ENCODE assay signal across 23 cellular contexts in genomic region chr21:25424045-25424444, GRCh38.
A peak's percentile ranks its signal among the peaks of the same experiment; 100 is the strongest.
DNase-seq lines count a peak whose midpoint lies in the region; ATAC-seq, FAIRE-seq and TF ChIP-seq lines count a peak whose summit lies in the region.
"Had no signal": no experiment of that assay in that cellular context is flagged by ENCODE, and none has a peak within 500 bp of the region (broad histone marks: within the 10 kb centered on the region; RNA-seq: fewer than 3 reads in every experiment).

No MANE protein-coding gene starts in this region.

- H3K36me3 Mint-ChIP-seq in activated naive CD4-positive, alpha-beta T cell treated with anti-CD3 and anti-CD28 coated beads, Interleukin-2, amount 50 U/mL, for 24 hours, result peaks cover 4% of the 10 kb centered on the region
- no peaks in the 10 kb centered on the region for H3K36me3 Mint-ChIP-seq in activated naive CD4-positive, alpha-beta T cell treated with anti-CD3 and anti-CD28 coated beads, Interleukin-2, amount 50 U/mL, for 72 hours
- no peaks in the 10 kb centered on the region for H3K36me3 Mint-ChIP-seq in activated CD4-positive, alpha-beta memory T cell treated with anti-CD3 and anti-CD28 coated beads, Interleukin-2, amount 10 ng/mL, durations not matched to agents 7 days and 5 days (ENCODE audit: low read depth)
- peaks cover 5 to 19% of the 10 kb centered on the region in 2 donors for H3K36me3 Mint-ChIP-seq in stimulated activated naive B cell treated with anti-CD40 and anti-IgM and Interleukin-4, amounts not matched to agents 10 μg/mL and 1 μg/mL and 100 μg/mL, for 72 hours
- H3K36me3 Mint-ChIP-seq: activated naive CD4-positive, alpha-beta T cell treated with anti-CD3 and anti-CD28 coated beads, Interleukin-2, amount 10 ng/mL, durations not matched to agents 7 days and 5 days had no signal

- POLR2A ChIA-PET in activated CD4-positive, alpha-beta memory T cell treated with anti-CD3 and anti-CD28 coated beads, Interleukin-2, amount 10 ng/mL, durations not matched to agents 7 days and 5 days (lab: Charles Lee), result interaction anchor here (1.4 kb wide), 1 partner anchor 136 kb away, joined by 3 read pairs; no protein-coding TSS in a partner anchor

- no peaks in the 10 kb centered on the region for H3K27me3 Mint-ChIP-seq in activated naive CD4-positive, alpha-beta T cell treated with anti-CD3 and anti-CD28 coated beads, Interleukin-2, amount 50 U/mL, for 24 hours
- no peaks in the 10 kb centered on the region for H3K27me3 Mint-ChIP-seq in activated CD4-positive, alpha-beta memory T cell treated with anti-CD3 and anti-CD28 coated beads, Interleukin-2, amount 10 ng/mL, durations not matched to agents 7 days and 5 days
- no peaks in the 10 kb centered on the region for H3K27me3 Mint-ChIP-seq in stimulated activated naive B cell treated with anti-CD40 and anti-IgM and Interleukin-4, amounts not matched to agents 10 μg/mL and 1 μg/mL and 100 μg/mL, for 72 hours
- H3K27me3 Mint-ChIP-seq: activated naive CD4-positive, alpha-beta T cell treated with anti-CD3 and anti-CD28 coated beads, Interleukin-2, amount 10 ng/mL, durations not matched to agents 7 days and 5 days had no signal

- H3K9me3 Mint-ChIP-seq in activated naive CD4-positive, alpha-beta T cell treated with anti-CD3 and anti-CD28 coated beads, Interleukin-2, amount 50 U/mL, for 24 hours, result no peaks in the 10 kb centered on the region
- no peaks in the 10 kb centered on the region for H3K9me3 Mint-ChIP-seq in activated naive CD4-positive, alpha-beta T cell treated with anti-CD3 and anti-CD28 coated beads, Interleukin-2, amount 50 U/mL, for 72 hours
- H3K9me3 Mint-ChIP-seq in activated CD4-positive, alpha-beta memory T cell treated with anti-CD3 and anti-CD28 coated beads, Interleukin-2, amount 10 ng/mL, durations not matched to agents 7 days and 5 days, result no peaks in the 10 kb centered on the region
- no peaks in the 10 kb centered on the region for H3K9me3 Mint-ChIP-seq in stimulated activated naive B cell treated with anti-CD40 and anti-IgM and Interleukin-4, amounts not matched to agents 10 μg/mL and 1 μg/mL and 100 μg/mL, for 72 hours
- H3K9me3 Mint-ChIP-seq: activated naive CD4-positive, alpha-beta T cell treated with anti-CD3 and anti-CD28 coated beads, Interleukin-2, amount 10 ng/mL, durations not matched to agents 7 days and 5 days; central memory CD8-positive, alpha-beta T cell; nephron progenitor cell had no signal

- peaks cover 74% of the 10 kb centered on the region for H3K4me1 Mint-ChIP-seq in activated naive CD4-positive, alpha-beta T cell treated with anti-CD3 and anti-CD28 coated beads, Interleukin-2, amount 50 U/mL, for 24 hours
- H3K4me1 Mint-ChIP-seq in activated CD4-positive, alpha-beta memory T cell treated with anti-CD3 and anti-CD28 coated beads, Interleukin-2, amount 10 ng/mL, durations not matched to agents 7 days and 5 days, result peaks cover 53% of the 10 kb centered on the region
- H3K4me1 Mint-ChIP-seq in stimulated activated naive B cell treated with anti-CD40 and anti-IgM and Interleukin-4, amounts not matched to agents 10 μg/mL and 1 μg/mL and 100 μg/mL, for 72 hours, result peaks cover 32 to 80% of the 10 kb centered on the region in 2 donors
- H3K4me1 Mint-ChIP-seq: nephron progenitor cell had no signal

- no peak for ATAC-seq in activated naive CD4-positive, alpha-beta T cell treated with anti-CD3 and anti-CD28 coated beads, Interleukin-2, amount 50 U/mL, for 72 hours
- no peak for ATAC-seq in stimulated activated naive B cell treated with anti-CD40 and anti-IgM and Interleukin-4, amounts not matched to agents 10 μg/mL and 1 μg/mL and 100 μg/mL, for 72 hours (replicated peaks)
- ATAC-seq in GM21528 (IDR thresholded peaks at IDR 0.05; ENCODE audit: low FRiP score, unreplicated experiment), result no peak
- ATAC-seq: Panc1 had no signal

- in situ Hi-C loops in GM13976 (cut with MboI; ENCODE audit: low sequenced_read_pairs, unreplicated experiment), result loop anchor here (5.0 to 10.0 kb wide), 3 partner anchors 38 to 138 kb away; no protein-coding TSS in a partner anchor

- peak overlapping the region; percentile 41 for H3K27ac Mint-ChIP-seq in activated naive CD4-positive, alpha-beta T cell treated with anti-CD3 and anti-CD28 coated beads, Interleukin-2, amount 50 U/mL, for 24 hours
- H3K27ac Mint-ChIP-seq in activated naive CD4-positive, alpha-beta T cell treated with anti-CD3 and anti-CD28 coated beads, Interleukin-2, amount 50 U/mL, for 72 hours, result no peak overlapping the region
- peak overlapping the region; percentile 6 for H3K27ac Mint-ChIP-seq in activated CD4-positive, alpha-beta memory T cell treated with anti-CD3 and anti-CD28 coated beads, Interleukin-2, amount 10 ng/mL, durations not matched to agents 7 days and 5 days
- peak overlapping the region; percentile 91 for H3K27ac Mint-ChIP-seq in stimulated activated naive B cell treated with anti-CD40 and anti-IgM and Interleukin-4, amounts not matched to agents 10 μg/mL and 1 μg/mL and 100 μg/mL, for 72 hours
- H3K27ac Mint-ChIP-seq: activated naive CD4-positive, alpha-beta T cell treated with anti-CD3 and anti-CD28 coated beads, Interleukin-2, amount 10 ng/mL, durations not matched to agents 7 days and 5 days; nephron progenitor cell had no signal

- CTCF ChIA-PET in activated CD4-positive, alpha-beta memory T cell treated with anti-CD3 and anti-CD28 coated beads, Interleukin-2, amount 10 ng/mL, durations not matched to agents 7 days and 5 days (lab: Charles Lee), result interaction anchor here (1.0 to 4.5 kb wide), 2 partner anchors 143 to 183 kb away, joined by 3 to 28 read pairs; partner anchors contain the start of gene MRPL39

- TF ChIP-seq CTCF in GM13976 (IDR thresholded peaks at IDR 0.05; ENCODE audit: borderline replicate concordance, control extremely low read depth, extremely low read depth, insufficient read depth, missing control alignments) (no peak), GM20000 (IDR thresholded peaks at IDR 0.05; ENCODE audit: extremely low read depth, missing control alignments) (no peak)

- peak overlapping the region; percentile 53 for H3K4me3 Mint-ChIP-seq in activated naive CD4-positive, alpha-beta T cell treated with anti-CD3 and anti-CD28 coated beads, Interleukin-2, amount 50 U/mL, for 24 hours
- no peak overlapping the region for H3K4me3 Mint-ChIP-seq in activated CD4-positive, alpha-beta memory T cell treated with anti-CD3 and anti-CD28 coated beads, Interleukin-2, amount 10 ng/mL, durations not matched to agents 7 days and 5 days
- peak overlapping the region; percentile 75 to 78 for H3K4me3 Mint-ChIP-seq in stimulated activated naive B cell treated with anti-CD40 and anti-IgM and Interleukin-4, amounts not matched to agents 10 μg/mL and 1 μg/mL and 100 μg/mL, for 72 hours
- H3K4me3 Mint-ChIP-seq: activated naive CD4-positive, alpha-beta T cell treated with anti-CD3 and anti-CD28 coated beads, Interleukin-2, amount 10 ng/mL, durations not matched to agents 7 days and 5 days; central memory CD8-positive, alpha-beta T cell; nephron progenitor cell had no signal

- peak; percentile 85 for FAIRE-seq in GM12892 (lab: Jason Lieb, UNC)
- FAIRE-seq: endothelial cell of umbilical vein, H54, TTC549 had no signal

- DNase-seq in activated naive CD4-positive, alpha-beta T cell treated with anti-CD3 and anti-CD28 coated beads, Interleukin-2, amount 50 U/mL, for 72 hours (ENCODE audit: low spot score in 2 of 2), result no peak
- DNase-seq in GM12892 (ENCODE audit: insufficient read length) (no peak), GM13976 (ENCODE audit: low spot score) (no peak), GM20000 (ENCODE audit: low spot score) (no peak)
- DNase-seq in activated CD4-positive, alpha-beta memory T cell treated with anti-CD3 and anti-CD28 coated beads, Interleukin-2, amount 10 ng/mL, durations not matched to agents 7 days and 5 days, result no peak
- DNase-seq in stimulated activated naive B cell treated with anti-CD40 and anti-IgM and Interleukin-4, amounts not matched to agents 10 μg/mL and 1 μg/mL and 100 μg/mL, for 72 hours, result no peak
- DNase-seq: activated naive CD4-positive, alpha-beta T cell treated with anti-CD3 and anti-CD28 coated beads, Interleukin-2, amount 10 ng/mL, durations not matched to agents 7 days and 5 days; islet precursor cell; MV-4-11; NCI-H510A treated with DMSO at 0.1 percent for 48 hours; nephron progenitor cell; ovary; SIG-M5; stimulated activated CD4-positive, alpha-beta T cell treated with anti-CD3 and anti-CD28 coated beads, Interleukin-4, amount 100 ng/mL, for 24 hours; stomach; transverse colon had no signal

- peak; percentile 28; the same call in 1 of the 2 replicates for TF ChIP-seq POLR2A in GM12892 (IDR thresholded peaks at IDR 0.05; ENCODE audit: low read depth, low read length)

Comparison
In these comparisons a context has a peak if more than half of its experiments do, and no peak if none do; other contexts are left out.
1. H3K27ac Mint-ChIP-seq: peak in activated naive CD4-positive, alpha-beta T cell treated with anti-CD3 and anti-CD28 coated beads, Interleukin-2, amount 50 U/mL, for 24 hours (single experiment), activated CD4-positive, alpha-beta memory T cell treated with anti-CD3 and anti-CD28 coated beads, Interleukin-2, amount 10 ng/mL, durations not matched to agents 7 days and 5 days (single experiment) and stimulated activated naive B cell treated with anti-CD40 and anti-IgM and Interleukin-4, amounts not matched to agents 10 μg/mL and 1 μg/mL and 100 μg/mL, for 72 hours (single experiment); none in activated naive CD4-positive, alpha-beta T cell treated with anti-CD3 and anti-CD28 coated beads, Interleukin-2, amount 50 U/mL, for 72 hours (0 of 2).